In genomic region chr19:7257148-7258041, GRCh38 we compare ENCODE assay signal across 14 cellular contexts. TPM values are rescaled to one million over a fixed set of nuclear protein-coding genes. Genes with fewer than 3 reads are reported as not detected.
DNase-seq lines count a peak whose midpoint lies in the region; ATAC-seq and TF ChIP-seq lines count a peak whose summit lies in the region.
"Had no signal": no experiment of that assay in that cellular context is flagged by ENCODE, and none has a peak within 500 bp of the region (broad histone marks: within the 10 kb centered on the region; RNA-seq: fewer than 3 reads in every experiment).

No MANE protein-coding gene starts in this region.

- WGBS in heart right ventricle, 2 donors = 54 to 57% methylated on average over 17 of the region's 17 CpGs

- no peaks in the 10 kb centered on the region for H3K4me1 Mint-ChIP-seq in CD4-positive, alpha-beta memory T cell

- no peak for TF ChIP-seq POLR2A in uterus (IDR thresholded peaks at IDR 0.05)

- H3K4me1 ChIP-seq in heart right ventricle = peaks cover 6 to 78% (median 46%) of the 10 kb centered on the region in 9 donors
- H3K4me1 ChIP-seq in left lung = peaks cover 0 to 3% of the 10 kb centered on the region in 2 donors
- H3K4me1 ChIP-seq in uterus = peaks cover 4% of the 10 kb centered on the region in 2 donors
- H3K4me1 ChIP-seq in CD4-positive, alpha-beta memory T cell (ENCODE audit: insufficient read depth, low read length) = no peaks in the 10 kb centered on the region
- H3K4me1 ChIP-seq: A549 had no signal

- H3K27me3 ChIP-seq in heart right ventricle (no peaks in the 10 kb centered on the region), left lung (no peaks in the 10 kb centered on the region), uterus (no peaks in the 10 kb centered on the region)
- no peaks in the 10 kb centered on the region for H3K27me3 ChIP-seq in CD4-positive, alpha-beta memory T cell (ENCODE audit: insufficient read depth, low read length)
- H3K27me3 ChIP-seq: gastrocnemius medialis had no signal

- H3K36me3 ChIP-seq in heart right ventricle (peaks cover 0 to 4% (median 0%) of the 10 kb centered on the region in 9 donors), left lung (no peaks in the 10 kb centered on the region), uterus (no peaks in the 10 kb centered on the region)
- H3K36me3 ChIP-seq in CD4-positive, alpha-beta memory T cell (ENCODE audit: insufficient read depth, low read length) = no peaks in the 10 kb centered on the region
- H3K36me3 ChIP-seq: gastrocnemius medialis had no signal

- H3K4me3 Mint-ChIP-seq in CD4-positive, alpha-beta memory T cell = no peak overlapping the region
- H3K4me3 Mint-ChIP-seq: nephron had no signal

- H3K27me3 Mint-ChIP-seq in CD4-positive, alpha-beta memory T cell = no peaks in the 10 kb centered on the region

- no peaks in the 10 kb centered on the region for H3K9me3 Mint-ChIP-seq in CD4-positive, alpha-beta memory T cell
- H3K9me3 Mint-ChIP-seq: nephron had no signal

- no peak overlapping the region for H3K27ac Mint-ChIP-seq in CD4-positive, alpha-beta memory T cell

- H3K9me3 ChIP-seq in heart right ventricle (no peaks in the 10 kb centered on the region), left lung (no peaks in the 10 kb centered on the region), uterus (no peaks in the 10 kb centered on the region)
- H3K9me3 ChIP-seq in CD4-positive, alpha-beta memory T cell (ENCODE audit: control insufficient read depth in 1 of 2, low read length in 2 of 2) = no peaks in the 10 kb centered on the region
- H3K9me3 ChIP-seq: A549, gastrocnemius medialis had no signal

- H3K36me3 Mint-ChIP-seq in CD4-positive, alpha-beta memory T cell = no peaks in the 10 kb centered on the region

- H3K4me3 ChIP-seq in heart right ventricle (no peak overlapping the region), cardiac fibroblast (replicated peaks in 1 of 2; ENCODE audit: low read depth in 2 of 2, low read length in 2 of 2) (no peak overlapping the region), left lung (no peak overlapping the region), uterus (no peak overlapping the region)
- no peak overlapping the region for H3K4me3 ChIP-seq in CD4-positive, alpha-beta memory T cell (ENCODE audit: low read length in 2 of 2)
- H3K4me3 ChIP-seq: A549, gastrocnemius medialis had no signal

- in situ Hi-C loops in G401 (cut with HindIII; ENCODE audit: low sequenced_read_pairs) = no loop called here

- ATAC-seq in heart right ventricle (peak in 5 of 8 donors; percentile 39 to 82 (median 56)), left lung (peak; percentile 82), GM18498 (IDR thresholded peaks at IDR 0.05; ENCODE audit: unreplicated experiment) (no peak)
- ATAC-seq: A549, gastrocnemius medialis had no signal

- POLR2A ChIA-PET in CD4-positive, alpha-beta memory T cell (lab: Charles Lee; ENCODE audit: partially characterized antibody) = no interaction called here

- intact Hi-C loops in heart right ventricle (cut with DNase I) (no loop called here), cardiac septum (cut with DNase I) (no loop called here), left lung (cut with DNase I) (no loop called here), uterus (cut with DNase I; ENCODE audit: low total_unique reads) (no loop called here)
- intact Hi-C loops in CD4-positive, alpha-beta memory T cell (cut with micrococcal nuclease) = no loop called here

- peak overlapping the region in 4 of 10 donors; percentile 35 to 58 (median 44) for H3K27ac ChIP-seq in heart right ventricle
- H3K27ac ChIP-seq in left lung = no peak overlapping the region
- H3K27ac ChIP-seq in uterus = peak overlapping the region; percentile 78 to 92
- no peak overlapping the region for H3K27ac ChIP-seq in CD4-positive, alpha-beta memory T cell (ENCODE audit: low read depth, low read length)
- H3K27ac ChIP-seq: A549 had no signal

- TF ChIP-seq CTCF in heart right ventricle (IDR thresholded peaks at IDR 0.05) (no peak), cardiac fibroblast (IDR thresholded peaks at IDR 0.05; ENCODE audit: low read depth, low read length) (no peak), left lung (IDR thresholded peaks at IDR 0.05) (no peak), uterus (IDR thresholded peaks at IDR 0.05) (no peak)

- peak in 1 of 2 donors; percentile 24 for DNase-seq in heart right ventricle
- no peak for DNase-seq in cardiac septum (ENCODE audit: low spot score)
- peak; percentile 60 to 77 for DNase-seq in cardiac fibroblast (ENCODE audit: low read depth in 2 of 2)
- DNase-seq in left lung = peak in 1 of 2 donors; percentile 38
- DNase-seq in uterus = peak; percentile 81 to 92
- no peak for DNase-seq in CD4-positive, alpha-beta memory T cell
- DNase-seq in G401 (ENCODE audit: low spot score) = no peak
- DNase-seq: activated CD8-positive, alpha-beta memory T cell treated with anti-CD3 and anti-CD28 coated beads, Interleukin-2, amount 50 U/mL, for 4 hours; gastrocnemius medialis; NCI-H510A treated with DMSO at 0.1 percent for 48 hours; T-helper 2 cell had no signal

- CTCF ChIA-PET in CD4-positive, alpha-beta memory T cell (lab: Charles Lee; ENCODE audit: partially characterized antibody) = no interaction called here

RNA-seq across cellular contexts. Expression of gene INSR, which starts 36.8 kb away (rescaled TPM):
- total RNA-seq in heart right ventricle = 100 to 1,000 TPM in 6 of 10 donors, 10 to 100 TPM in 4; 68.9 to 157 (median 103) TPM
- 10 to 100 TPM; 20.2 to 36.6 TPM for polyA plus RNA-seq in heart right ventricle
- 113 TPM for total RNA-seq in cardiac septum
- total RNA-seq in left lung = 10 to 100 TPM; 21.2 to 22.8 TPM
- total RNA-seq in uterus = 10 to 100 TPM; 46.0 to 97.6 (median 68.3) TPM
- 1 to 10 TPM; 1.2 to 2.2 TPM for total RNA-seq in CD4-positive, alpha-beta memory T cell
- under 1 TPM; 0.06 to 0.13 TPM for polyA plus RNA-seq in CD4-positive, alpha-beta memory T cell
- 10.2 and 10.7 TPM in 2 replicates for total RNA-seq in G401 (2014; rRNA removed; shearing (Covaris generic))

Comparison
In these comparisons a context has a peak if more than half of its experiments do, and no peak if none do; other contexts are left out.
1. DNase-seq: peak in cardiac fibroblast (2 of 2) and uterus (2 of 2); none in cardiac septum (single experiment), CD4-positive, alpha-beta memory T cell (0 of 5) and G401 (single experiment).
2. H3K27ac ChIP-seq: peak in uterus (2 of 2); none in left lung (0 of 2) and CD4-positive, alpha-beta memory T cell (single experiment).